9 cellular contexts compared by ENCODE assay signal in the genomic region with DNA sequence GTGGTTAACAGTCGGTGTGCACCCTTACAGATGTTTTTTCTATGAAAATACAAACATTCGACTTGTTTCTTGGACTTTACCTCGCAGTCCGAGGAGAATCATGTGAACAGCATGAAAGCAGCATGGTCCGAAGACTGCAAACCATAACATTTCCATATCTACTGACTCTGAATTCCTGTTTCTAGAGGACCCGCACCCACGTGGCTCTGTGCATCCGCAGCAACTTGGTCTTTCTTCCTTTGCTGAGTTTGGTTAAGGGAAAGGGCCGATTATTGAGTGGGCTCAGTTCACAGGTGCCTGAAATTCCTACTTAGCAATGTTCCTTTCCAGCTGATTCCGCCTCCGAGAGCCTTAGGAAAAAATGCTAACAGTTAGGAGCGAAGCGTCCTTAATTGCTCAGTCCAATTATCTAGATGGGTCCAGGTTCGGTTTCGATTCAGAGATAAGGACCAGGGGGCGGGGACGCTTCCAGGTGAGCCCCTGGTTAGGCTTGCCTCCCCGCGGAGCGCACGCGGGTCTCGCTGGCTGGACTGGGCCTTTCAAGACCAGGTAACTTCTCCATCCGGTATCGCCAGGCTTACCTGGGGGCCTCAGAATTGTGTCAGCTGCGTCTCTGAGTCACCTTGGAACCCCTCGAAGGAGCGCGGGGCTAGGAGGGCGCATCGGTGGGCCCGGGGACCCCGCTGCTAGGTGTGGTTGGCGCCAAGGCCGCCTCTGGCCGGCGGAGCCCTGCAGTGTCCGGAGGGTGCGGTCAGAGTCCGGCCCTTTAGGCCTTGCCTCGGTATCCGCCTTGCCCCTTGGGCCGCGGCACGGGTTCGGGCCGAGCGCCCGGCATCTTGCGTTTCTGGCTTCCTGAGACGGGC. TPM values are rescaled to one million over a fixed set of nuclear protein-coding genes. Genes with fewer than 3 reads are reported as not detected.
DNase-seq lines count a peak whose midpoint lies in the region; TF ChIP-seq lines count a peak whose summit lies in the region.
"Had no signal": no experiment of that assay in that cellular context is flagged by ENCODE, and none has a peak within 500 bp of the region (broad histone marks: within the 10 kb centered on the region; RNA-seq: fewer than 3 reads in every experiment).

No MANE protein-coding gene starts in this region.

- no peak for TF ChIP-seq CTCF in fibroblast of lung (conservative IDR thresholded peaks at IDR 0.05 in 1 of 2, IDR thresholded peaks at IDR 0.05 in 1 of 2; ENCODE audit: low read depth in 1 of 2, low read length in 2 of 2)
- no peak for TF ChIP-seq CTCF in parathyroid adenoma (IDR thresholded peaks at IDR 0.05)

- H4K20me1 ChIP-seq in fibroblast of lung (ENCODE audit: control insufficient read depth, extremely low read depth, insufficient read depth, low read length) = no peaks in the 10 kb centered on the region

- H3K36me3 Mint-ChIP-seq in CD4-positive, alpha-beta memory T cell = peaks cover 0 to 4% of the 10 kb centered on the region in 2 donors

- CTCF ChIA-PET in CD4-positive, alpha-beta memory T cell (lab: Charles Lee; ENCODE audit: partially characterized antibody) = no interaction called here

- no peaks in the 10 kb centered on the region for H3K9me3 ChIP-seq in CD4-positive, alpha-beta memory T cell (ENCODE audit: control insufficient read depth in 1 of 2, low read length in 2 of 2)
- 0 out of 2 replicates have a peak, but pooled peaks cover 2% of the 10 kb centered on the region for H3K9me3 ChIP-seq in SJSA1 (replicated peaks)
- no peaks in the 10 kb centered on the region for H3K9me3 ChIP-seq in fibroblast of lung (ENCODE audit: control insufficient read depth, insufficient read depth, low read depth, low read length)
- H3K9me3 ChIP-seq in parathyroid adenoma (ENCODE audit: control insufficient read depth, low read length) = no peaks in the 10 kb centered on the region

- H3K79me2 ChIP-seq in fibroblast of lung (ENCODE audit: control insufficient read depth, insufficient read depth, low read length) (peaks cover 9% of the 10 kb centered on the region), parathyroid adenoma (peaks cover 3% of the 10 kb centered on the region)

- peak overlapping the region; percentile 84 to 86 for H3K4me3 ChIP-seq in CD4-positive, alpha-beta memory T cell (ENCODE audit: low read length in 2 of 2)
- H3K4me3 ChIP-seq in SJSA1 = peak overlapping the region; percentile 96; the same call in 1 of the 2 replicates
- H3K4me3 ChIP-seq in fibroblast of lung (replicated peaks in 1 of 4; ENCODE audit: control extremely low read depth in 1 of 4, insufficient read depth in 1 of 4, low read depth in 3 of 4, low read length in 4 of 4) = peak overlapping the region; percentile 72 to 95 (median 85)
- H3K4me3 ChIP-seq in parathyroid adenoma (ENCODE audit: low read depth, low read length) = peak overlapping the region; percentile 66

- no peaks in the 10 kb centered on the region for H3K36me3 ChIP-seq in CD4-positive, alpha-beta memory T cell (ENCODE audit: insufficient read depth, low read length)
- H3K36me3 ChIP-seq in SJSA1 (peaks cover 3% of the 10 kb centered on the region; the same call in 1 of the 2 replicates), fibroblast of lung (ENCODE audit: control insufficient read depth, insufficient read depth, low read length) (no peaks in the 10 kb centered on the region), parathyroid adenoma (ENCODE audit: control insufficient read depth, insufficient read depth, low read length) (no peaks in the 10 kb centered on the region)

- H3K9me3 Mint-ChIP-seq in CD4-positive, alpha-beta memory T cell = no peaks in the 10 kb centered on the region

- H3K4me2 ChIP-seq in fibroblast of lung (ENCODE audit: extremely low read depth, insufficient read depth, low read length) (peak overlapping the region; percentile 89), parathyroid adenoma (ENCODE audit: low read length) (peak overlapping the region; percentile 64)

- peak overlapping the region in 5 of 7 donors; percentile 8 to 88 (median 65) for H3K27ac Mint-ChIP-seq in CD4-positive, alpha-beta memory T cell

- H3K9ac ChIP-seq in fibroblast of lung (ENCODE audit: insufficient read depth, low read length) = no peak overlapping the region
- no peak overlapping the region for H3K9ac ChIP-seq in parathyroid adenoma

- H3K27ac ChIP-seq in CD4-positive, alpha-beta memory T cell (ENCODE audit: low read depth, low read length) = peak overlapping the region; percentile 80
- H3K27ac ChIP-seq in SJSA1 (no peak overlapping the region), fibroblast of lung (ENCODE audit: insufficient read depth, low read length) (no peak overlapping the region), parathyroid adenoma (peak overlapping the region; percentile 50)

- H2AFZ ChIP-seq in fibroblast of lung (ENCODE audit: low read length) (peak overlapping the region; percentile 96), parathyroid adenoma (peak overlapping the region; percentile 94)

- POLR2A ChIA-PET in CD4-positive, alpha-beta memory T cell (lab: Charles Lee; ENCODE audit: partially characterized antibody) = no interaction called here

- no peaks in the 10 kb centered on the region for H3K27me3 ChIP-seq in CD4-positive, alpha-beta memory T cell (ENCODE audit: insufficient read depth, low read length)
- H3K27me3 ChIP-seq in SJSA1 (replicated peaks) = no peaks in the 10 kb centered on the region; the same call in 1 of the 2 replicates
- H3K27me3 ChIP-seq in fibroblast of lung (ENCODE audit: control insufficient read depth, insufficient read depth, low read length) = peaks cover 2% of the 10 kb centered on the region
- no peaks in the 10 kb centered on the region for H3K27me3 ChIP-seq in parathyroid adenoma (ENCODE audit: control insufficient read depth, insufficient read depth, low read length)

- H3K4me1 ChIP-seq in CD4-positive, alpha-beta memory T cell (ENCODE audit: insufficient read depth, low read length) = peaks cover 32% of the 10 kb centered on the region
- H3K4me1 ChIP-seq in SJSA1 (replicated peaks) (0 out of 2 replicates have a peak, but pooled peaks cover 3% of the 10 kb centered on the region), fibroblast of lung (ENCODE audit: control insufficient read depth, extremely low read depth, insufficient read depth, low read length) (peaks cover 2% of the 10 kb centered on the region), parathyroid adenoma (peaks cover 4% of the 10 kb centered on the region)

- intact Hi-C loops in CD4-positive, alpha-beta memory T cell (cut with micrococcal nuclease) = loop anchor here (5.0 kb wide), 7 partner anchors 218 to 1648 kb away; a partner anchor contains a TSS
- intact Hi-C loops in head of caudate nucleus (cut with DNase I) = loop anchor here (5.0 kb wide), 1 partner anchor 218 kb away; no protein-coding TSS in a partner anchor

- peak overlapping the region; percentile 38 to 85 (median 80) for H3K4me3 Mint-ChIP-seq in CD4-positive, alpha-beta memory T cell

- peaks cover 19 to 27% (median 21%) of the 10 kb centered on the region in 4 donors for H3K4me1 Mint-ChIP-seq in CD4-positive, alpha-beta memory T cell

- peak in 1 of 5 donors; percentile 48 for DNase-seq in CD4-positive, alpha-beta memory T cell
- no peak for DNase-seq in SJSA1 (ENCODE audit: low read depth in 1 of 2, low spot score in 2 of 2)
- DNase-seq in fibroblast of lung (ENCODE audit: low read depth in 2 of 2) = no peak
- no peak for DNase-seq in SHP77 treated with DMSO at 0.1 percent for 48 hours (lab: John Stamatoyannopoulos, UW)
- no peak for DNase-seq in stimulated activated naive CD4-positive, alpha-beta T cell treated with Interleukin-2 at 50 U/mL for 16 hours (lab: John Stamatoyannopoulos, UW)
- no peak for DNase-seq in NCI-H2171 treated with DMSO at 0.1 percent for 48 hours (lab: John Stamatoyannopoulos, UW)
- DNase-seq in head of caudate nucleus = no peak
- DNase-seq: NCI-H526 treated with DMSO at 0.1 percent for 48 hours had no signal

- no peaks in the 10 kb centered on the region for H3K27me3 Mint-ChIP-seq in CD4-positive, alpha-beta memory T cell

RNA-seq across cellular contexts. Expression of a gene that starts 1.1 kb away (rescaled TPM):
- total RNA-seq in CD4-positive, alpha-beta memory T cell = 10 to 100 TPM; 18.3 to 18.8 TPM
- 10 to 100 TPM; 29.8 to 55.7 TPM for polyA plus RNA-seq in CD4-positive, alpha-beta memory T cell
- total RNA-seq in SJSA1 (2014; rRNA removed; shearing (Covaris generic)) = 5.5 and 14.0 TPM in 2 replicates
- 13.4 and 15.4 TPM in 2 replicates for total RNA-seq in fibroblast of lung
- 10.7 and 13.0 TPM in 2 replicates for polyA plus RNA-seq in fibroblast of lung
- 7.5 and 9.0 TPM in 2 replicates for polyA plus RNA-seq in fibroblast of lung (2012)
- polyA minus RNA-seq in fibroblast of lung (ENCODE audit: low replicate concordance) = 5.6 and 11.1 TPM in 2 replicates

Comparison
In these comparisons a context has a peak if more than half of its experiments do, and no peak if none do; other contexts are left out.
1. H3K27ac ChIP-seq: peak in CD4-positive, alpha-beta memory T cell (single experiment) and parathyroid adenoma (single experiment); none in SJSA1 (single experiment) and fibroblast of lung (single experiment).
2. Peak in every context shown above with its lines, with median percentiles within 50 percentile points of each other: H3K4me3 ChIP-seq.